Comparison of ENCODE assay signal across 1 cellular context in genomic region chr14:36915089-36915488, GRCh38.
A peak's percentile ranks its signal among the peaks of the same experiment; 100 is the strongest.
TF ChIP-seq lines count a peak whose summit lies in the region.

No MANE protein-coding gene starts in this region.

TF ChIP-seq in HEK293, 187 proteins besides CTCF, POLR2A, EP300 and RAD21 (continued from another document):
- peak; percentile 77 for TF ChIP-seq PRDM6 (tag by site-specific recombination; IDR thresholded peaks at IDR 0.05)
- TF ChIP-seq GLI2 (tag by site-specific recombination; IDR thresholded peaks at IDR 0.05; ENCODE audit: borderline replicate concordance, low read depth), result no peak
- no peak for TF ChIP-seq ZSCAN16 (tag by site-specific recombination; IDR thresholded peaks at IDR 0.05)
- no peak for TF ChIP-seq OVOL3 (tag by site-specific recombination; IDR thresholded peaks at IDR 0.05)
- peak; percentile 60 for TF ChIP-seq SP7 (tag by site-specific recombination; IDR thresholded peaks at IDR 0.05)
- TF ChIP-seq ZNF184 (tag by site-specific recombination; IDR thresholded peaks at IDR 0.05), result no peak
- 0 out of 2 replicates have a peak, but pooled peaks have one; percentile 17 for TF ChIP-seq PRDM4 (tag by site-specific recombination; IDR thresholded peaks at IDR 0.05)
